ENCODE assay signal across 11 cellular contexts in genomic region chr4:127534041-127534440, GRCh38.
"Had no signal": no experiment of that assay in that cellular context is flagged by ENCODE, and none has a peak within 500 bp of the region (broad histone marks: within the 10 kb centered on the region; RNA-seq: fewer than 3 reads in every experiment).

No MANE protein-coding gene starts in this region.

- H3K4me3 ChIP-seq: GM23248, GM23338, HAP-1 had no signal

- H3K36me3 ChIP-seq: HAP-1 had no signal

- H3K4me3 Mint-ChIP-seq: GM23338, H9, HFFc6 had no signal

- DNase-seq: GM23248, GOT3, H7, H9, HCEC 1CT, HFFc6 had no signal

- H3K4me2 ChIP-seq: GM23338 had no signal

- H3K9ac ChIP-seq: GM23248 had no signal

- H3K27ac Mint-ChIP-seq: GM23338, H9, HFFc6 had no signal

- ATAC-seq: GM23338, HCT116 had no signal

- FAIRE-seq: H1, H54 had no signal

- H2AFZ ChIP-seq: GM23248, GM23338 had no signal

- H3K9me3 Mint-ChIP-seq: HFFc6 had no signal

- H3K27ac ChIP-seq: GM23248 had no signal
